1 cellular context compared by ENCODE assay signal in the genomic region with DNA sequence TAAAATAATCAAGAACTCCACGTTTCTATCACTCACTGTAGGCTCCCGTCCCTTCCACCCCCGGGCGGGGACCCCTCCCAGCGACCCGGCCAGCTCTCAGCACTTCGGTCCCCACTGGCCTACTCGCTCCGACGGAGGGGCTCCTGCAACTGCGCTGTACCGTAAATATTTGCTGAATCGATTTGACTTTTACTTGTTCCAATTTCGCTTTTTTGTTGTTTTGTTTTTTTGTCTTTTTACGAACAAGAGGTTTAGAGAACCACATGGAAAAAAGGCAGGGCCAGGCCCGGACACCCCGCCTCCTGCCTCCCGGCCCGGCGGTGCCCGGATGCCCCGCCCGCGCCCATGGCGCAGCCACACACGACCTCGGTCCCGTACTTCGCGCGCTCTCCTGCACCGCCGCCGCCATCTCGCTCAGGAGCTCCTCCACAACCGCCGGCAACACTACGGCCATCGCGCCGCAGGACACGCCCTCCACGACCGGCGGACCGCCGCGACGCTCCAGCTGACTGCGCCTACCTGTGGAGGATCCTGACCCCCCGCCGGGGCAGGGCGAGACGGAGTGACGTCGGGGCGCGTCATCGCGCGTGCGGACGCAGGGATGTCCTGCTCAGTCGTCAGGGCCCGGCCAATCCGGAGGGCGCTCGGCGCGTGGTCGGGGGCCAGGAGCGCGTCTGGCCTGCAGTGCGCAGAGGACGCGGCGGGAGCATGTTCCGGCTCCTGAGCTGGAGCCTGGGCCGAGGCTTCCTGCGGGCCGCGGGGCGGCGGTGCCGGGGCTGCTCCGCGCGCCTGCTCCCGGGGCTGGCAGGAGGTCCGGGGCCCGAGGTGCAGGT.
A peak's percentile ranks its signal among the peaks of the same experiment; 100 is the strongest.
TF ChIP-seq lines count a peak whose summit lies in the region.

A gene with protein sequence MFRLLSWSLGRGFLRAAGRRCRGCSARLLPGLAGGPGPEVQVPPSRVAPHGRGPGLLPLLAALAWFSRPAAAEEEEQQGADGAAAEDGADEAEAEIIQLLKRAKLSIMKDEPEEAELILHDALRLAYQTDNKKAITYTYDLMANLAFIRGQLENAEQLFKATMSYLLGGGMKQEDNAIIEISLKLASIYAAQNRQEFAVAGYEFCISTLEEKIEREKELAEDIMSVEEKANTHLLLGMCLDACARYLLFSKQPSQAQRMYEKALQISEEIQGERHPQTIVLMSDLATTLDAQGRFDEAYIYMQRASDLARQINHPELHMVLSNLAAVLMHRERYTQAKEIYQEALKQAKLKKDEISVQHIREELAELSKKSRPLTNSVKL (plus strand): TSS at position 684 of the 833 bp plus-strand sequence. CDS start 25 bp downstream, at position 709.
A gene with protein sequence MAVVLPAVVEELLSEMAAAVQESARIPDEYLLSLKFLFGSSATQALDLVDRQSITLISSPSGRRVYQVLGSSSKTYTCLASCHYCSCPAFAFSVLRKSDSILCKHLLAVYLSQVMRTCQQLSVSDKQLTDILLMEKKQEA (minus strand): TSS at position 564 of the 833 bp plus-strand sequence. CDS start 110 bp downstream, at position 454.

TF ChIP-seq in GM12878, 131 proteins besides CTCF, POLR2A, EP300 and RAD21 (continued from another document and continues in another):
- TF ChIP-seq, protein P1, sequence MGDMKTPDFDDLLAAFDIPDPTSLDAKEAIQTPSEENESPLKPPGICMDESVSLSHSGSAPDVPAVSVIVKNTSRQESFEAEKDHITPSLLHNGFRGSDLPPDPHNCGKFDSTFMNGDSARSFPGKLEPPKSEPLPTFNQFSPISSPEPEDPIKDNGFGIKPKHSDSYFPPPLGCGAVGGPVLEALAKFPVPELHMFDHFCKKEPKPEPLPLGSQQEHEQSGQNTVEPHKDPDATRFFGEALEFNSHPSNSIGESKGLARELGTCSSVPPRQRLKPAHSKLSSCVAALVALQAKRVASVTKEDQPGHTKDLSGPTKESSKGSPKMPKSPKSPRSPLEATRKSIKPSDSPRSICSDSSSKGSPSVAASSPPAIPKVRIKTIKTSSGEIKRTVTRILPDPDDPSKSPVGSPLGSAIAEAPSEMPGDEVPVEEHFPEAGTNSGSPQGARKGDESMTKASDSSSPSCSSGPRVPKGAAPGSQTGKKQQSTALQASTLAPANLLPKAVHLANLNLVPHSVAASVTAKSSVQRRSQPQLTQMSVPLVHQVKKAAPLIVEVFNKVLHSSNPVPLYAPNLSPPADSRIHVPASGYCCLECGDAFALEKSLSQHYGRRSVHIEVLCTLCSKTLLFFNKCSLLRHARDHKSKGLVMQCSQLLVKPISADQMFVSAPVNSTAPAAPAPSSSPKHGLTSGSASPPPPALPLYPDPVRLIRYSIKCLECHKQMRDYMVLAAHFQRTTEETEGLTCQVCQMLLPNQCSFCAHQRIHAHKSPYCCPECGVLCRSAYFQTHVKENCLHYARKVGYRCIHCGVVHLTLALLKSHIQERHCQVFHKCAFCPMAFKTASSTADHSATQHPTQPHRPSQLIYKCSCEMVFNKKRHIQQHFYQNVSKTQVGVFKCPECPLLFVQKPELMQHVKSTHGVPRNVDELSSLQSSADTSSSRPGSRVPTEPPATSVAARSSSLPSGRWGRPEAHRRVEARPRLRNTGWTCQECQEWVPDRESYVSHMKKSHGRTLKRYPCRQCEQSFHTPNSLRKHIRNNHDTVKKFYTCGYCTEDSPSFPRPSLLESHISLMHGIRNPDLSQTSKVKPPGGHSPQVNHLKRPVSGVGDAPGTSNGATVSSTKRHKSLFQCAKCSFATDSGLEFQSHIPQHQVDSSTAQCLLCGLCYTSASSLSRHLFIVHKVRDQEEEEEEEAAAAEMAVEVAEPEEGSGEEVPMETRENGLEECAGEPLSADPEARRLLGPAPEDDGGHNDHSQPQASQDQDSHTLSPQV (IDR thresholded peaks at IDR 0.05) = no peak
- TF ChIP-seq HDGF (IDR thresholded peaks at IDR 0.05) (no peak), KLF5 (IDR thresholded peaks at IDR 0.05; ENCODE audit: partially characterized antibody) (no peak), BRCA1 (IDR thresholded peaks at IDR 0.05; ENCODE audit: low read depth, low read length) (no peak), RAD51 (IDR thresholded peaks at IDR 0.05) (no peak), FOXK2 (IDR thresholded peaks at IDR 0.05) (no peak), RCOR1 (conservative IDR thresholded peaks at IDR 0.05; ENCODE audit: low read depth, low read length) (no peak), NR2C1 (IDR thresholded peaks at IDR 0.05) (peak; percentile 39; the same call in 1 of the 2 replicates), CHD4 (IDR thresholded peaks at IDR 0.05) (no peak), ZSCAN29 (IDR thresholded peaks at IDR 0.05) (0 out of 2 replicates have a peak, but pooled peaks have one; percentile 37), MXI1 (IDR thresholded peaks at IDR 0.05; ENCODE audit: low read depth, low read length) (peak; percentile 71), JUNB (IDR thresholded peaks at IDR 0.05) (no peak), MYB (IDR thresholded peaks at IDR 0.05; ENCODE audit: borderline replicate concordance, low read depth, low read length) (no peak), ZNF274 (IDR thresholded peaks at IDR 0.05; ENCODE audit: insufficient read depth, insufficient read length) (no peak), YBX1 (IDR thresholded peaks at IDR 0.05) (no peak), EED (IDR thresholded peaks at IDR 0.05; ENCODE audit: low read depth) (no peak), FOXM1 (IDR thresholded peaks at IDR 0.05; ENCODE audit: low read depth, low read length) (no peak), SP1 (IDR thresholded peaks at IDR 0.05; ENCODE audit: low read depth, low read length) (peak; percentile 35), ZBED1 (IDR thresholded peaks at IDR 0.05; ENCODE audit: borderline replicate concordance) (no peak), BACH1 (IDR thresholded peaks at IDR 0.05; ENCODE audit: borderline replicate concordance) (peak; percentile 75; the same call in 1 of the 2 replicates), NBN (IDR thresholded peaks at IDR 0.05) (peak; percentile 78), LARP7 (IDR thresholded peaks at IDR 0.05) (peak; percentile 87; the same call in 1 of the 2 replicates)
- TF ChIP-seq, protein P2, sequence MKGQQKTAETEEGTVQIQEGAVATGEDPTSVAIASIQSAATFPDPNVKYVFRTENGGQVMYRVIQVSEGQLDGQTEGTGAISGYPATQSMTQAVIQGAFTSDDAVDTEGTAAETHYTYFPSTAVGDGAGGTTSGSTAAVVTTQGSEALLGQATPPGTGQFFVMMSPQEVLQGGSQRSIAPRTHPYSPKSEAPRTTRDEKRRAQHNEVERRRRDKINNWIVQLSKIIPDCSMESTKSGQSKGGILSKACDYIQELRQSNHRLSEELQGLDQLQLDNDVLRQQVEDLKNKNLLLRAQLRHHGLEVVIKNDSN (IDR thresholded peaks at IDR 0.05; ENCODE audit: borderline replicate concordance, extremely low read length, insufficient read depth, low read depth, low read length) = no peak
- TF ChIP-seq, protein P3, sequence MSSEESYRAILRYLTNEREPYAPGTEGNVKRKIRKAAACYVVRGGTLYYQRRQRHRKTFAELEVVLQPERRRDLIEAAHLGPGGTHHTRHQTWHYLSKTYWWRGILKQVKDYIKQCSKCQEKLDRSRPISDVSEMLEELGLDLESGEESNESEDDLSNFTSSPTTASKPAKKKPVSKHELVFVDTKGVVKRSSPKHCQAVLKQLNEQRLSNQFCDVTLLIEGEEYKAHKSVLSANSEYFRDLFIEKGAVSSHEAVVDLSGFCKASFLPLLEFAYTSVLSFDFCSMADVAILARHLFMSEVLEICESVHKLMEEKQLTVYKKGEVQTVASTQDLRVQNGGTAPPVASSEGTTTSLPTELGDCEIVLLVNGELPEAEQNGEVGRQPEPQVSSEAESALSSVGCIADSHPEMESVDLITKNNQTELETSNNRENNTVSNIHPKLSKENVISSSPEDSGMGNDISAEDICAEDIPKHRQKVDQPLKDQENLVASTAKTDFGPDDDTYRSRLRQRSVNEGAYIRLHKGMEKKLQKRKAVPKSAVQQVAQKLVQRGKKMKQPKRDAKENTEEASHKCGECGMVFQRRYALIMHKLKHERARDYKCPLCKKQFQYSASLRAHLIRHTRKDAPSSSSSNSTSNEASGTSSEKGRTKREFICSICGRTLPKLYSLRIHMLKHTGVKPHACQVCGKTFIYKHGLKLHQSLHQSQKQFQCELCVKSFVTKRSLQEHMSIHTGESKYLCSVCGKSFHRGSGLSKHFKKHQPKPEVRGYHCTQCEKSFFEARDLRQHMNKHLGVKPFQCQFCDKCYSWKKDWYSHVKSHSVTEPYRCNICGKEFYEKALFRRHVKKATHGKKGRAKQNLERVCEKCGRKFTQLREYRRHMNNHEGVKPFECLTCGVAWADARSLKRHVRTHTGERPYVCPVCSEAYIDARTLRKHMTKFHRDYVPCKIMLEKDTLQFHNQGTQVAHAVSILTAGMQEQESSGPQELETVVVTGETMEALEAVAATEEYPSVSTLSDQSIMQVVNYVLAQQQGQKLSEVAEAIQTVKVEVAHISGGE (CRISPR knock-in tag; IDR thresholded peaks at IDR 0.05) = no peak
- TF ChIP-seq, protein P4, sequence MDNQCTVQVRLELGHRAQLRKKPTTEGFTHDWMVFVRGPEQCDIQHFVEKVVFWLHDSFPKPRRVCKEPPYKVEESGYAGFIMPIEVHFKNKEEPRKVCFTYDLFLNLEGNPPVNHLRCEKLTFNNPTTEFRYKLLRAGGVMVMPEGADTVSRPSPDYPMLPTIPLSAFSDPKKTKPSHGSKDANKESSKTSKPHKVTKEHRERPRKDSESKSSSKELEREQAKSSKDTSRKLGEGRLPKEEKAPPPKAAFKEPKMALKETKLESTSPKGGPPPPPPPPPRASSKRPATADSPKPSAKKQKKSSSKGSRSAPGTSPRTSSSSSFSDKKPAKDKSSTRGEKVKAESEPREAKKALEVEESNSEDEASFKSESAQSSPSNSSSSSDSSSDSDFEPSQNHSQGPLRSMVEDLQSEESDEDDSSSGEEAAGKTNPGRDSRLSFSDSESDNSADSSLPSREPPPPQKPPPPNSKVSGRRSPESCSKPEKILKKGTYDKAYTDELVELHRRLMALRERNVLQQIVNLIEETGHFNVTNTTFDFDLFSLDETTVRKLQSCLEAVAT (IDR thresholded peaks at IDR 0.05) = no peak
- TF ChIP-seq, protein P5, sequence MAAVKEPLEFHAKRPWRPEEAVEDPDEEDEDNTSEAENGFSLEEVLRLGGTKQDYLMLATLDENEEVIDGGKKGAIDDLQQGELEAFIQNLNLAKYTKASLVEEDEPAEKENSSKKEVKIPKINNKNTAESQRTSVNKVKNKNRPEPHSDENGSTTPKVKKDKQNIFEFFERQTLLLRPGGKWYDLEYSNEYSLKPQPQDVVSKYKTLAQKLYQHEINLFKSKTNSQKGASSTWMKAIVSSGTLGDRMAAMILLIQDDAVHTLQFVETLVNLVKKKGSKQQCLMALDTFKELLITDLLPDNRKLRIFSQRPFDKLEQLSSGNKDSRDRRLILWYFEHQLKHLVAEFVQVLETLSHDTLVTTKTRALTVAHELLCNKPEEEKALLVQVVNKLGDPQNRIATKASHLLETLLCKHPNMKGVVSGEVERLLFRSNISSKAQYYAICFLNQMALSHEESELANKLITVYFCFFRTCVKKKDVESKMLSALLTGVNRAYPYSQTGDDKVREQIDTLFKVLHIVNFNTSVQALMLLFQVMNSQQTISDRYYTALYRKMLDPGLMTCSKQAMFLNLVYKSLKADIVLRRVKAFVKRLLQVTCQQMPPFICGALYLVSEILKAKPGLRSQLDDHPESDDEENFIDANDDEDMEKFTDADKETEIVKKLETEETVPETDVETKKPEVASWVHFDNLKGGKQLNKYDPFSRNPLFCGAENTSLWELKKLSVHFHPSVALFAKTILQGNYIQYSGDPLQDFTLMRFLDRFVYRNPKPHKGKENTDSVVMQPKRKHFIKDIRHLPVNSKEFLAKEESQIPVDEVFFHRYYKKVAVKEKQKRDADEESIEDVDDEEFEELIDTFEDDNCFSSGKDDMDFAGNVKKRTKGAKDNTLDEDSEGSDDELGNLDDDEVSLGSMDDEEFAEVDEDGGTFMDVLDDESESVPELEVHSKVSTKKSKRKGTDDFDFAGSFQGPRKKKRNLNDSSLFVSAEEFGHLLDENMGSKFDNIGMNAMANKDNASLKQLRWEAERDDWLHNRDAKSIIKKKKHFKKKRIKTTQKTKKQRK (IDR thresholded peaks at IDR 0.05; ENCODE audit: low read depth, low read length) = no peak
- TF ChIP-seq, protein P6, sequence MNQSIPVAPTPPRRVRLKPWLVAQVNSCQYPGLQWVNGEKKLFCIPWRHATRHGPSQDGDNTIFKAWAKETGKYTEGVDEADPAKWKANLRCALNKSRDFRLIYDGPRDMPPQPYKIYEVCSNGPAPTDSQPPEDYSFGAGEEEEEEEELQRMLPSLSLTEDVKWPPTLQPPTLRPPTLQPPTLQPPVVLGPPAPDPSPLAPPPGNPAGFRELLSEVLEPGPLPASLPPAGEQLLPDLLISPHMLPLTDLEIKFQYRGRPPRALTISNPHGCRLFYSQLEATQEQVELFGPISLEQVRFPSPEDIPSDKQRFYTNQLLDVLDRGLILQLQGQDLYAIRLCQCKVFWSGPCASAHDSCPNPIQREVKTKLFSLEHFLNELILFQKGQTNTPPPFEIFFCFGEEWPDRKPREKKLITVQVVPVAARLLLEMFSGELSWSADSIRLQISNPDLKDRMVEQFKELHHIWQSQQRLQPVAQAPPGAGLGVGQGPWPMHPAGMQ (IDR thresholded peaks at IDR 0.05; ENCODE audit: borderline replicate concordance) = no peak
- TF ChIP-seq, protein P7, sequence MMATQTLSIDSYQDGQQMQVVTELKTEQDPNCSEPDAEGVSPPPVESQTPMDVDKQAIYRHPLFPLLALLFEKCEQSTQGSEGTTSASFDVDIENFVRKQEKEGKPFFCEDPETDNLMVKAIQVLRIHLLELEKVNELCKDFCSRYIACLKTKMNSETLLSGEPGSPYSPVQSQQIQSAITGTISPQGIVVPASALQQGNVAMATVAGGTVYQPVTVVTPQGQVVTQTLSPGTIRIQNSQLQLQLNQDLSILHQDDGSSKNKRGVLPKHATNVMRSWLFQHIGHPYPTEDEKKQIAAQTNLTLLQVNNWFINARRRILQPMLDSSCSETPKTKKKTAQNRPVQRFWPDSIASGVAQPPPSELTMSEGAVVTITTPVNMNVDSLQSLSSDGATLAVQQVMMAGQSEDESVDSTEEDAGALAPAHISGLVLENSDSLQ (IDR thresholded peaks at IDR 0.05) = peak; percentile 59
- TF ChIP-seq, protein P8, sequence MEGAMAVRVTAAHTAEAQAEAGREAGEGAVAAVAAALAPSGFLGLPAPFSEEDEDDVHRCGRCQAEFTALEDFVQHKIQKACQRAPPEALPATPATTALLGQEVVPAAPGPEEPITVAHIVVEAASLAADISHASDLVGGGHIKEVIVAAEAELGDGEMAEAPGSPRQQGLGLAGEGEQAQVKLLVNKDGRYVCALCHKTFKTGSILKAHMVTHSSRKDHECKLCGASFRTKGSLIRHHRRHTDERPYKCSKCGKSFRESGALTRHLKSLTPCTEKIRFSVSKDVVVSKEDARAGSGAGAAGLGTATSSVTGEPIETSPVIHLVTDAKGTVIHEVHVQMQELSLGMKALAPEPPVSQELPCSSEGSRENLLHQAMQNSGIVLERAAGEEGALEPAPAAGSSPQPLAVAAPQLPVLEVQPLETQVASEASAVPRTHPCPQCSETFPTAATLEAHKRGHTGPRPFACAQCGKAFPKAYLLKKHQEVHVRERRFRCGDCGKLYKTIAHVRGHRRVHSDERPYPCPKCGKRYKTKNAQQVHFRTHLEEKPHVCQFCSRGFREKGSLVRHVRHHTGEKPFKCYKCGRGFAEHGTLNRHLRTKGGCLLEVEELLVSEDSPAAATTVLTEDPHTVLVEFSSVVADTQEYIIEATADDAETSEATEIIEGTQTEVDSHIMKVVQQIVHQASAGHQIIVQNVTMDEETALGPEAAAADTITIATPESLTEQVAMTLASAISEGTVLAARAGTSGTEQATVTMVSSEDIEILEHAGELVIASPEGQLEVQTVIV (IDR thresholded peaks at IDR 0.05; ENCODE audit: borderline replicate concordance, partially characterized antibody) = no peak
- TF ChIP-seq, protein P9, sequence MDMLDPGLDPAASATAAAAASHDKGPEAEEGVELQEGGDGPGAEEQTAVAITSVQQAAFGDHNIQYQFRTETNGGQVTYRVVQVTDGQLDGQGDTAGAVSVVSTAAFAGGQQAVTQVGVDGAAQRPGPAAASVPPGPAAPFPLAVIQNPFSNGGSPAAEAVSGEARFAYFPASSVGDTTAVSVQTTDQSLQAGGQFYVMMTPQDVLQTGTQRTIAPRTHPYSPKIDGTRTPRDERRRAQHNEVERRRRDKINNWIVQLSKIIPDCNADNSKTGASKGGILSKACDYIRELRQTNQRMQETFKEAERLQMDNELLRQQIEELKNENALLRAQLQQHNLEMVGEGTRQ (IDR thresholded peaks at IDR 0.05; ENCODE audit: borderline replicate concordance, low read depth, low read length) = no peak
